ENCODE assay signal across 27 cellular contexts in genomic region chr4:93740890-93741289, GRCh38.
"Had no signal": no experiment of that assay in that cellular context is flagged by ENCODE, and none has a peak within 500 bp of the region (broad histone marks: within the 10 kb centered on the region; RNA-seq: fewer than 3 reads in every experiment).

No MANE protein-coding gene starts in this region.

- H3K4me3 ChIP-seq: stomach, suprapubic skin, testis, thoracic aorta, thyroid gland, tibial artery, tibial nerve, transverse colon, upper lobe of left lung, upper lobe of right lung, uterus, vagina had no signal

- H3K27ac ChIP-seq: stomach, suprapubic skin, testis, thoracic aorta, thyroid gland, tibial artery, tibial nerve, transverse colon, upper lobe of left lung, upper lobe of right lung, uterus, vagina had no signal

- H3K4me1 ChIP-seq: suprapubic skin, testis, thyroid gland, tibial artery, tibial nerve, transverse colon, upper lobe of left lung, uterus, vagina had no signal

- DNase-seq: stimulated activated CD4-positive, alpha-beta T cell treated with anti-CD3 and anti-CD28 coated beads, Interleukin-2, amount 100 ng/mL, for 48 hours; stimulated activated CD4-positive, alpha-beta T cell treated with anti-CD3 and anti-CD28 coated beads, Interleukin-4, amount 100 ng/mL, for 1 hour; stimulated activated CD4-positive, alpha-beta T cell treated with anti-CD3 and anti-CD28 coated beads, Interleukin-4, amount 100 ng/mL, for 24 hours; stimulated activated CD4-positive, alpha-beta T cell treated with anti-CD3 and anti-CD28 coated beads, Interleukin-4, amount 100 ng/mL, for 4 hours; stimulated activated CD8-positive, alpha-beta memory T cell treated with anti-CD3 and anti-CD28 coated beads, Interleukin-4, amount 100 ng/mL, for 48 hours; stimulated activated naive B cell treated with anti-CD40 and anti-IgM and Interleukin-4, amounts not matched to agents 10 μg/mL and 1 μg/mL and 100 μg/mL, for 72 hours; stimulated activated naive CD4-positive, alpha-beta T cell; stimulated activated naive CD4-positive, alpha-beta T cell treated with Interleukin-2 at 50 U/mL for 16 hours; stimulated activated naive CD8-positive, alpha-beta T cell treated with anti-CD3 and anti-CD28 coated beads, Interleukin-15, amount 100 ng/mL, for 72 hours; stimulated activated naive CD8-positive, alpha-beta T cell treated with anti-CD3 and anti-CD28 coated beads, Interleukin-15, Interleukin-2, amounts not matched to agents 100 U/mL and 50 U/mL, for 24 hours; stomach; substantia nigra; testis; thyroid gland; tibial artery; transverse colon; trophoblast cell; upper lobe of left lung; upper lobe of right lung; uterus had no signal

- H3K9me3 ChIP-seq: stomach, suprapubic skin, testis, thoracic aorta, thyroid gland, tibial artery, tibial nerve, transverse colon, upper lobe of left lung, upper lobe of right lung, uterus, vagina had no signal

- FAIRE-seq: urothelium cell line had no signal

- ATAC-seq: stimulated activated effector memory CD8-positive, alpha-beta T cell treated with anti-CD3 and anti-CD28 coated beads, Interleukin-12 subunit alpha, Interleukin-12 subunit beta, amount 100 ng/mL, for 72 hours; stimulated activated memory B cell treated with anti-CD40 and anti-IgM and Interleukin-4, amounts not matched to agents 10 μg/mL and 1 μg/mL and 100 μg/mL, for 72 hours; stimulated activated naive B cell treated with anti-CD40 and anti-IgM and Interleukin-4, amounts not matched to agents 10 μg/mL and 1 μg/mL and 100 μg/mL, for 72 hours; stimulated activated naive CD8-positive, alpha-beta T cell treated with anti-CD3 and anti-CD28 coated beads, Interleukin-15, amount 100 ng/mL, for 72 hours; stimulated activated naive CD8-positive, alpha-beta T cell treated with anti-CD3 and anti-CD28 coated beads, Interleukin-15, Interleukin-2, amounts not matched to agents 100 U/mL and 50 U/mL, for 24 hours; upper lobe of right lung had no signal

- H3K36me3 ChIP-seq: stomach, suprapubic skin, thoracic aorta, thyroid gland, tibial artery, tibial nerve, transverse colon, upper lobe of left lung, upper lobe of right lung, uterus, vagina had no signal

- H3K27me3 ChIP-seq: stomach, suprapubic skin, testis, thyroid gland, tibial artery, tibial nerve, transverse colon, upper lobe of left lung, upper lobe of right lung, uterus, vagina had no signal
